ENCODE assay signal across 8 cellular contexts in the genomic region with DNA sequence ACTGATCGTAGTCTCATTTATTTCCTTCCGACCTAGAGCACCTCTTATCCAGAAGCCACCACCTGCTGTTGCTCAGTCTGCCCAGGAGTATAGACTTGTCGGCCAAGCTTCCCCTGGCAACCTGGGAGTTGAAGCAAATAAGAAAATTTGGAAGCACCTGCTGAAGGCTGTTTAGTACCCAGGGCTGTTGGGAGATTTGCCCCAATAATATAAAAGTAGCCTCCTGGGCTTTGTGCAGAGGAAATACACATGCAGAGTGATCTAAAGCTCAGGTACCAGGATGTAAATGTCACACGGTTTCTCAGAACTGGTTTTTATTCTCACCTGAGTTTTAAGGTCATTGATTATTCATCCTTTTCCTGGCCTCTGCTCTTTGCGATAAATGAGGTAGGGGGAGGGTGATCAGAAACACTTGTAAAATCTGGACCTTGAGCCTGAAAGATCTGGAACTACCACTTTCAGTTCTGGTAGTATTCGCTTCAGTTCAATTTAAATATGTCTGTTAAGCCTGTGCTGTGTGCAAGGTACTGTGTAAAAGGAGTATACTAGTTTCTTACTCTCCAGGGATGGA. TPM values are rescaled to one million over a fixed set of nuclear protein-coding genes. Genes with fewer than 3 reads are reported as not detected.
DNase-seq lines count a peak whose midpoint lies in the region; ATAC-seq and TF ChIP-seq lines count a peak whose summit lies in the region.

No MANE protein-coding gene starts in this region.

- peak overlapping the region; percentile 71 to 74 for H3K9ac ChIP-seq in liver (ENCODE audit: low read depth in 1 of 2, low read length in 2 of 2)

- peak overlapping the region in 2 of 4 donors; percentile 21 to 96 for H3K4me3 ChIP-seq in adrenal gland
- peak overlapping the region; percentile 41 to 59 (median 45) for H3K4me3 ChIP-seq in liver (ENCODE audit: low read depth in 1 of 3, low read length in 3 of 3)
- H3K4me3 ChIP-seq in tibial nerve = peak overlapping the region; percentile 20 to 100 (median 98)

- intact Hi-C loops in adrenal gland (cut with DNase I) (no loop called here), posterior vena cava (cut with DNase I) (loop anchor here in 1 of 2 donors (5.0 kb wide), 1 partner anchor 270 kb away; no protein-coding TSS in a partner anchor)

- no peak for DNase-seq in activated naive CD4-positive, alpha-beta T cell treated with anti-CD3 and anti-CD28 coated beads, Interleukin-2, amount 10 ng/mL, durations not matched to agents 7 days and 5 days
- no peak for DNase-seq in activated naive CD4-positive, alpha-beta T cell treated with Interleukin-2 at 50 U/mL for 16 hours
- no peak for DNase-seq in adrenal gland
- no peak for DNase-seq in tibial nerve (ENCODE audit: low spot score in 2 of 2)
- DNase-seq in posterior vena cava (ENCODE audit: low spot score) = no peak
- DNase-seq in stimulated activated CD4-positive, alpha-beta T cell treated with anti-CD3 and anti-CD28 coated beads, Interleukin-15, amount 100 ng/mL, for 24 hours = no peak

- no peaks in the 10 kb centered on the region for H3K9me3 Mint-ChIP-seq in activated naive CD4-positive, alpha-beta T cell treated with anti-CD3 and anti-CD28 coated beads, Interleukin-2, amount 10 ng/mL, durations not matched to agents 7 days and 5 days

- 12 to 19% (median 15%) methylated on average over 6 of the region's 6 CpGs for WGBS in adrenal gland, 4 donors
- 7% methylated on average over 6 of the region's 6 CpGs for WGBS in liver
- WGBS in tibial nerve, 2 donors = 27 to 29% methylated on average over 6 of the region's 6 CpGs

- peak overlapping the region; percentile 84 for H3K4me3 Mint-ChIP-seq in activated naive CD4-positive, alpha-beta T cell treated with anti-CD3 and anti-CD28 coated beads, Interleukin-2, amount 10 ng/mL, durations not matched to agents 7 days and 5 days

- CTCF ChIA-PET in activated naive CD4-positive, alpha-beta T cell treated with anti-CD3 and anti-CD28 coated beads, Interleukin-2, amount 10 ng/mL, durations not matched to agents 7 days and 5 days (lab: Charles Lee) = interaction anchor here (0.7 to 2.7 kb wide), 3 partner anchors 10 to 275 kb away, joined by 3 to 9 read pairs (median 6); no protein-coding TSS in a partner anchor

- no peak for TF ChIP-seq EP300 in tibial nerve (IDR thresholded peaks at IDR 0.05)

- TF ChIP-seq RAD21 in liver (IDR thresholded peaks at IDR 0.05) = no peak

- peak overlapping the region; percentile 61 to 99 (median 98) for H3K27ac ChIP-seq in adrenal gland
- peak overlapping the region; percentile 94 to 99 for H3K27ac ChIP-seq in liver (ENCODE audit: low read depth in 1 of 2, low read length in 2 of 2)
- peak overlapping the region in 3 of 4 donors; percentile 91 to 97 (median 93) for H3K27ac ChIP-seq in tibial nerve

- H3K4me1 ChIP-seq in adrenal gland (replicated peaks in 1 of 2) (peaks cover 24 to 49% of the 10 kb centered on the region in 2 donors), liver (ENCODE audit: control insufficient read depth in 4 of 4, insufficient read depth in 4 of 4, low read length in 3 of 4) (peaks cover 9 to 39% (median 31%) of the 10 kb centered on the region in 4 donors), tibial nerve (peaks cover 0 to 42% (median 15%) of the 10 kb centered on the region in 4 donors)

- H3K27ac Mint-ChIP-seq in activated naive CD4-positive, alpha-beta T cell treated with anti-CD3 and anti-CD28 coated beads, Interleukin-2, amount 10 ng/mL, durations not matched to agents 7 days and 5 days = peak overlapping the region; percentile 98

- no peaks in the 10 kb centered on the region for H3K27me3 Mint-ChIP-seq in activated naive CD4-positive, alpha-beta T cell treated with anti-CD3 and anti-CD28 coated beads, Interleukin-2, amount 10 ng/mL, durations not matched to agents 7 days and 5 days

- ATAC-seq in GM18520 (IDR thresholded peaks at IDR 0.05; ENCODE audit: unreplicated experiment) = no peak

- H3K27me3 ChIP-seq in adrenal gland = no peaks in the 10 kb centered on the region
- no peaks in the 10 kb centered on the region for H3K27me3 ChIP-seq in liver (ENCODE audit: control insufficient read depth in 4 of 4, insufficient read depth in 4 of 4, low read length in 3 of 4)
- H3K27me3 ChIP-seq in tibial nerve = no peaks in the 10 kb centered on the region

- peaks cover 42% of the 10 kb centered on the region for H3K4me1 Mint-ChIP-seq in activated naive CD4-positive, alpha-beta T cell treated with anti-CD3 and anti-CD28 coated beads, Interleukin-2, amount 10 ng/mL, durations not matched to agents 7 days and 5 days

- H3K36me3 Mint-ChIP-seq in activated naive CD4-positive, alpha-beta T cell treated with anti-CD3 and anti-CD28 coated beads, Interleukin-2, amount 10 ng/mL, durations not matched to agents 7 days and 5 days = peaks cover 8% of the 10 kb centered on the region

- H3K36me3 ChIP-seq in adrenal gland (replicated peaks in 1 of 2) = no peaks in the 10 kb centered on the region
- no peaks in the 10 kb centered on the region for H3K36me3 ChIP-seq in liver (ENCODE audit: control insufficient read depth in 4 of 4, insufficient read depth in 3 of 4, low read depth in 1 of 4, low read length in 3 of 4)
- H3K36me3 ChIP-seq in tibial nerve = no peaks in the 10 kb centered on the region

- no peaks in the 10 kb centered on the region for H3K9me3 ChIP-seq in adrenal gland (replicated peaks in 1 of 3)
- H3K9me3 ChIP-seq in liver (ENCODE audit: control insufficient read depth in 4 of 4, low read length in 3 of 4) = no peaks in the 10 kb centered on the region
- no peaks in the 10 kb centered on the region for H3K9me3 ChIP-seq in tibial nerve

- TF ChIP-seq POLR2A in adrenal gland (IDR thresholded peaks at IDR 0.05) = no peak
- no peak for TF ChIP-seq POLR2A in tibial nerve (IDR thresholded peaks at IDR 0.05)

- peak in 1 of 6 experiments; percentile 10 for TF ChIP-seq CTCF in adrenal gland (IDR thresholded peaks at IDR 0.05)
- TF ChIP-seq CTCF in liver (IDR thresholded peaks at IDR 0.05; ENCODE audit: low read depth, low read length, missing input control) = no peak
- no peak for TF ChIP-seq CTCF in tibial nerve (IDR thresholded peaks at IDR 0.05)

TF ChIP-seq in liver, 16 proteins besides CTCF, POLR2A, EP300 and RAD21:
- TF ChIP-seq HNF4A (conservative IDR thresholded peaks at IDR 0.05) (peak; percentile 56 to 72), SP1 (IDR thresholded peaks at IDR 0.05) (peak; percentile 37), RXRA (IDR thresholded peaks at IDR 0.05) (no peak), FOXA1 (IDR thresholded peaks at IDR 0.05) (no peak), TAF1 (conservative IDR thresholded peaks at IDR 0.05) (peak; percentile 19)
- TF ChIP-seq, protein P1, sequence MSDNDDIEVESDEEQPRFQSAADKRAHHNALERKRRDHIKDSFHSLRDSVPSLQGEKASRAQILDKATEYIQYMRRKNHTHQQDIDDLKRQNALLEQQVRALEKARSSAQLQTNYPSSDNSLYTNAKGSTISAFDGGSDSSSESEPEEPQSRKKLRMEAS (IDR thresholded peaks at IDR 0.05) = no peak

RNA-seq across cellular contexts. Expression of a gene that starts 0.8 kb away (rescaled TPM):
- total RNA-seq in adrenal gland = 100 to 1,000 TPM; 185 to 446 (median 321) TPM
- polyA plus RNA-seq in adrenal gland = 100 to 1,000 TPM; 124 to 236 (median 167) TPM
- 100 to 1,000 TPM in 1 of 2 donors, 10 to 100 TPM in 1; 55.0 to 102 TPM for total RNA-seq in liver
- 10 to 100 TPM; 62.5 to 91.4 TPM for polyA plus RNA-seq in liver
- 100 to 1,000 TPM in 3 of 4 donors, 10 to 100 TPM in 1; 99.9 to 137 (median 107) TPM for total RNA-seq in tibial nerve
- total RNA-seq in posterior vena cava = 10 to 100 TPM; 58.1 to 58.7 TPM
